Comparison of ENCODE assay signal across 36 cellular contexts in genomic region chr5:181108578-181109165, GRCh38. TPM values are rescaled to one million over a fixed set of nuclear protein-coding genes. Genes with fewer than 3 reads are reported as not detected.
"Had no signal": no experiment of that assay in that cellular context is flagged by ENCODE, and none has a peak within 500 bp of the region (broad histone marks: within the 10 kb centered on the region; RNA-seq: fewer than 3 reads in every experiment).

No MANE protein-coding gene starts in this region.

- H3K4me3 ChIP-seq: adrenal gland, ascending aorta, gastroesophageal sphincter, lower lobe of right lung, ovary, sigmoid colon, stomach, thyroid gland had no signal

- H3K27ac ChIP-seq: adrenal gland, ascending aorta, gastroesophageal sphincter, lower lobe of right lung, ovary, sigmoid colon, stomach, thyroid gland had no signal

- H3K27ac Mint-ChIP-seq: activated B cell treated with CpG ODN at 0.5 μM for 24 hours; activated naive CD4-positive, alpha-beta T cell treated with anti-CD3 and anti-CD28 coated beads for 36 hours; activated naive CD8-positive, alpha-beta T cell treated with anti-CD3 and anti-CD28 coated beads for 36 hours; brain; effector memory CD8-positive, alpha-beta T cell; immature natural killer cell; natural killer cell; progenitor cell of endocrine pancreas; stimulated activated naive B cell treated with anti-CD40 and anti-IgM and Interleukin-4, amounts not matched to agents 10 μg/mL and 1 μg/mL and 100 μg/mL, for 72 hours; T-helper 2 cell treated with Interferon-gamma antibody and Interleukin-4, amounts not matched to agents 5 μg/mL and 100 μg/mL, for 36 hours had no signal

- ATAC-seq: effector memory CD8-positive, alpha-beta T cell; gastroesophageal sphincter; lower lobe of right lung; natural killer cell; stimulated activated naive B cell treated with anti-CD40 and anti-IgM and Interleukin-4, amounts not matched to agents 10 μg/mL and 1 μg/mL and 100 μg/mL, for 72 hours had no signal

- H3K9me3 Mint-ChIP-seq: activated B cell treated with CpG ODN at 0.5 μM for 24 hours; activated naive CD8-positive, alpha-beta T cell treated with anti-CD3 and anti-CD28 coated beads for 36 hours; effector memory CD8-positive, alpha-beta T cell; natural killer cell; T-helper 2 cell treated with Interferon-gamma antibody and Interleukin-4, amounts not matched to agents 5 μg/mL and 100 μg/mL, for 36 hours had no signal

- DNase-seq: activated B cell treated with CpG ODN at 0.5 μM for 24 hours; activated CD4-positive, alpha-beta T cell treated with anti-CD3 and anti-CD28 coated beads for 4 hours; activated CD4-positive, alpha-beta T cell treated with anti-CD3 and anti-CD28 coated beads, Interleukin-2, amount 50 U/mL, for 48 hours; activated CD8-positive, alpha-beta memory T cell treated with anti-CD3 and anti-CD28 coated beads, Interleukin-2, amount 50 U/mL, for 48 hours; activated naive CD4-positive, alpha-beta T cell treated with anti-CD3 and anti-CD28 coated beads for 36 hours; activated naive CD8-positive, alpha-beta T cell treated with anti-CD3 and anti-CD28 coated beads for 36 hours; activated T-cell treated with anti-CD3 and anti-CD28 coated beads, Interleukin-2, amount 50 U/mL, for 48 hours; caudate nucleus; cortex of kidney; effector memory CD8-positive, alpha-beta T cell; hypothalamus; immature natural killer cell; kidney; lower lobe of right lung; mesenchymal stem cell; natural killer cell; ovary; sigmoid colon; small intestine; stimulated activated CD4-positive, alpha-beta T cell treated with anti-CD3 and anti-CD28 coated beads, Interleukin-1b, Interleukin-23, amount 100 ng/mL, for 48 hours; stimulated activated naive B cell treated with anti-CD40 and anti-IgM and Interleukin-4, amounts not matched to agents 10 μg/mL and 1 μg/mL and 100 μg/mL, for 72 hours; stomach; T-helper 1 cell; thyroid gland had no signal

- H3K36me3 ChIP-seq: adrenal gland, ascending aorta, gastroesophageal sphincter, lower lobe of right lung, ovary, sigmoid colon, stomach, thyroid gland had no signal

- H3K36me3 Mint-ChIP-seq: activated naive CD8-positive, alpha-beta T cell treated with anti-CD3 and anti-CD28 coated beads for 36 hours; brain; natural killer cell had no signal

- H3K4me1 ChIP-seq: adrenal gland, ascending aorta, gastroesophageal sphincter, lower lobe of right lung, sigmoid colon, stomach, thyroid gland had no signal

- H3K9me3 ChIP-seq: adrenal gland, ascending aorta, lower lobe of right lung, ovary, sigmoid colon, thyroid gland had no signal

- H3K4me3 Mint-ChIP-seq: activated B cell treated with CpG ODN at 0.5 μM for 24 hours; activated naive CD4-positive, alpha-beta T cell treated with anti-CD3 and anti-CD28 coated beads for 36 hours; activated naive CD8-positive, alpha-beta T cell treated with anti-CD3 and anti-CD28 coated beads for 36 hours; brain; effector memory CD8-positive, alpha-beta T cell; immature natural killer cell; natural killer cell; stimulated activated naive B cell treated with anti-CD40 and anti-IgM and Interleukin-4, amounts not matched to agents 10 μg/mL and 1 μg/mL and 100 μg/mL, for 72 hours; T-helper 2 cell treated with Interferon-gamma antibody and Interleukin-4, amounts not matched to agents 5 μg/mL and 100 μg/mL, for 36 hours had no signal

RNA-seq across cellular contexts. Expression of gene OR2V1, which starts 22.3 kb away (rescaled TPM):
- total RNA-seq: activated B cell treated with CpG ODN at 0.5 μM for 24 hours; activated CD8-positive, alpha-beta memory T cell treated with anti-CD3 and anti-CD28 coated beads for 36 hours; activated naive CD4-positive, alpha-beta T cell treated with anti-CD3 and anti-CD28 coated beads for 36 hours; activated naive CD8-positive, alpha-beta T cell treated with anti-CD3 and anti-CD28 coated beads for 36 hours; adrenal gland; ascending aorta; chondrocyte; kidney; lower lobe of right lung; mononuclear cell; natural killer cell; ovary; progenitor cell of endocrine pancreas; renal cortical epithelial cell; sigmoid colon; SK-MEL-5; stomach; thyroid gland; ureter had no signal

RNA-seq across cellular contexts. Expression of gene OR2V2, which starts 38.7 kb away (rescaled TPM):
- total RNA-seq: activated B cell treated with CpG ODN at 0.5 μM for 24 hours; activated CD8-positive, alpha-beta memory T cell treated with anti-CD3 and anti-CD28 coated beads for 36 hours; activated naive CD4-positive, alpha-beta T cell treated with anti-CD3 and anti-CD28 coated beads for 36 hours; activated naive CD8-positive, alpha-beta T cell treated with anti-CD3 and anti-CD28 coated beads for 36 hours; adrenal gland; ascending aorta; chondrocyte; kidney; lower lobe of right lung; mononuclear cell; natural killer cell; progenitor cell of endocrine pancreas; renal cortical epithelial cell; sigmoid colon; SK-MEL-5; stomach; thyroid gland; ureter had no signal
